Comparison of ENCODE assay signal across 23 cellular contexts in genomic region chr20:36215778-36216177, GRCh38. TPM values are rescaled to one million over a fixed set of nuclear protein-coding genes. Genes with fewer than 3 reads are reported as not detected.
DNase-seq lines count a peak whose midpoint lies in the region; ATAC-seq, FAIRE-seq and TF ChIP-seq lines count a peak whose summit lies in the region.
"Had no signal": no experiment of that assay in that cellular context is flagged by ENCODE, and none has a peak within 500 bp of the region (broad histone marks: within the 10 kb centered on the region; RNA-seq: fewer than 3 reads in every experiment).

No MANE protein-coding gene starts in this region.

- no peaks in the 10 kb centered on the region for H3K9me3 Mint-ChIP-seq in activated naive CD4-positive, alpha-beta T cell treated with anti-CD3 and anti-CD28 coated beads, Interleukin-2, amount 50 U/mL, for 24 hours
- no peaks in the 10 kb centered on the region for H3K9me3 Mint-ChIP-seq in activated naive CD4-positive, alpha-beta T cell treated with anti-CD3 and anti-CD28 coated beads, Interleukin-2, amount 10 ng/mL, durations not matched to agents 7 days and 5 days
- no peaks in the 10 kb centered on the region for H3K9me3 Mint-ChIP-seq in WTC11
- H3K9me3 Mint-ChIP-seq: CD4-positive, alpha-beta T cell; CD8-positive, alpha-beta T cell had no signal

- H3K79me2 ChIP-seq in K562 (ENCODE audit: control insufficient read depth, insufficient read depth, low read length), result no peaks in the 10 kb centered on the region

- no peaks in the 10 kb centered on the region for H3K4me1 Mint-ChIP-seq in activated naive CD4-positive, alpha-beta T cell treated with anti-CD3 and anti-CD28 coated beads, Interleukin-2, amount 50 U/mL, for 24 hours
- H3K4me1 Mint-ChIP-seq in activated naive CD4-positive, alpha-beta T cell treated with anti-CD3 and anti-CD28 coated beads, Interleukin-2, amount 10 ng/mL, durations not matched to agents 7 days and 5 days, result no peaks in the 10 kb centered on the region
- H3K4me1 Mint-ChIP-seq in WTC11, result no peaks in the 10 kb centered on the region; the same call in 1 of the 2 replicates
- H3K4me1 Mint-ChIP-seq: B cell had no signal

- intact Hi-C loops in K562 (cut with micrococcal nuclease), result loop anchor here (2.0 kb wide), 1 partner anchor 183 kb away; no protein-coding TSS in a partner anchor

- no peak overlapping the region for H3K9ac ChIP-seq in K562 (ENCODE audit: insufficient read depth in 1 of 2, low read depth in 2 of 2, low read length in 2 of 2)
- H3K9ac ChIP-seq: BLaER1 treated with 17β-estradiol and CSF1 and Interleukin-3, amounts not matched to agents 10 nM and 100 nM had no signal

- POLR2A ChIA-PET in WTC11 (lab: Charles Lee), result no interaction called here
- POLR2A ChIA-PET in K562 (lab: Yijun Ruan, JAX), result interaction anchor here (0.9 kb wide), 1 partner anchor 10 kb away, joined by 4 read pairs; no protein-coding TSS in a partner anchor

- TF ChIP-seq CTCF in WTC11 (IDR thresholded peaks at IDR 0.05) (no peak), K562 (IDR thresholded peaks at IDR 0.05 in 2 of 3, conservative IDR thresholded peaks at IDR 0.05 in 1 of 3; ENCODE audit: insufficient read depth in 2 of 3, low read depth in 1 of 3, low read length in 3 of 3) (no peak)

- H3K9me1 ChIP-seq in K562 (ENCODE audit: control insufficient read depth, insufficient read depth, low read length), result no peaks in the 10 kb centered on the region

- no peak for FAIRE-seq in K562 (lab: Jason Lieb, UNC)
- FAIRE-seq: A549, D721Med, G401.6, GM12892, GM18507, GM19239 had no signal

- no peaks in the 10 kb centered on the region for H3K27me3 Mint-ChIP-seq in activated naive CD4-positive, alpha-beta T cell treated with anti-CD3 and anti-CD28 coated beads, Interleukin-2, amount 50 U/mL, for 24 hours
- peaks cover 15% of the 10 kb centered on the region for H3K27me3 Mint-ChIP-seq in activated naive CD4-positive, alpha-beta T cell treated with anti-CD3 and anti-CD28 coated beads, Interleukin-2, amount 10 ng/mL, durations not matched to agents 7 days and 5 days
- H3K27me3 Mint-ChIP-seq in WTC11 (ENCODE audit: low read depth), result no peaks in the 10 kb centered on the region
- H3K27me3 Mint-ChIP-seq: CD4-positive, alpha-beta T cell had no signal

- H3K27me3 ChIP-seq in K562 (ENCODE audit: control insufficient read depth in 2 of 2, insufficient read depth in 2 of 2, low read length in 2 of 2), result peaks cover 27 to 63% of the 10 kb centered on the region in 2 experiments
- H3K27me3 ChIP-seq: BLaER1 treated with 17β-estradiol and CSF1 and Interleukin-3, amounts not matched to agents 10 nM and 100 nM had no signal

- CTCF ChIA-PET in activated naive CD4-positive, alpha-beta T cell treated with anti-CD3 and anti-CD28 coated beads, Interleukin-2, amount 10 ng/mL, durations not matched to agents 7 days and 5 days (lab: Charles Lee), result interaction anchor here (0.6 to 1.9 kb wide), 8 partner anchors 11 to 224 kb away, joined by 3 to 17 read pairs (median 4); no protein-coding TSS in a partner anchor
- CTCF ChIA-PET in WTC11 (lab: Charles Lee) (interaction anchor here (0.9 to 4.1 kb wide), 7 partner anchors 12 to 224 kb away, joined by 3 to 31 read pairs (median 9); no protein-coding TSS in a partner anchor), K562 (lab: Yijun Ruan, JAX; ENCODE audit: low intra/inter-chr PET ratio) (interaction anchor here (1.8 kb wide), 1 partner anchor 224 kb away, joined by 7 read pairs; no protein-coding TSS in a partner anchor)

- H3K27ac ChIP-seq in K562 (ENCODE audit: extremely low read depth, low read depth, low read length), result no peak overlapping the region
- H3K27ac ChIP-seq: 22Rv1; A549; BLaER1 treated with 17β-estradiol and CSF1 and Interleukin-3, amounts not matched to agents 10 nM and 100 nM; C4-2B had no signal

- no peaks in the 10 kb centered on the region for H3K4me1 ChIP-seq in K562 (replicated peaks in 1 of 2; ENCODE audit: control insufficient read depth in 2 of 2, insufficient read depth in 2 of 2, low read length in 2 of 2)
- H3K4me1 ChIP-seq: A549; BLaER1 treated with 17β-estradiol and CSF1 and Interleukin-3, amounts not matched to agents 10 nM and 100 nM; Caco-2 had no signal

- no peak for TF ChIP-seq EP300 in K562 (IDR thresholded peaks at IDR 0.05; ENCODE audit: low read length)

- H2AFZ ChIP-seq in K562 (ENCODE audit: low read depth, low read length), result no peak overlapping the region

- H3K4me3 ChIP-seq in K562, result no peak overlapping the region
- H3K4me3 ChIP-seq: A549; BLaER1 treated with 17β-estradiol and CSF1 and Interleukin-3, amounts not matched to agents 10 nM and 100 nM had no signal

- ATAC-seq in WTC11 (no peak), K562 (no peak)
- ATAC-seq: A549; CD8-positive, alpha-beta T cell had no signal

- H4K20me1 ChIP-seq in K562 (replicated peaks; ENCODE audit: control insufficient read depth, insufficient read depth, low read length), result peaks cover 11% of the 10 kb centered on the region

- H3K36me3 Mint-ChIP-seq in activated naive CD4-positive, alpha-beta T cell treated with anti-CD3 and anti-CD28 coated beads, Interleukin-2, amount 50 U/mL, for 24 hours, result no peaks in the 10 kb centered on the region
- no peaks in the 10 kb centered on the region for H3K36me3 Mint-ChIP-seq in activated naive CD4-positive, alpha-beta T cell treated with anti-CD3 and anti-CD28 coated beads, Interleukin-2, amount 10 ng/mL, durations not matched to agents 7 days and 5 days
- H3K36me3 Mint-ChIP-seq in WTC11, result no peaks in the 10 kb centered on the region
- H3K36me3 Mint-ChIP-seq: CD8-positive, alpha-beta T cell had no signal

- WGBS in K562 (ENCODE audit: insufficient coverage, low coverage, missing lambda C conversion rate), result 7% methylated on average over 4 of the region's 4 CpGs

- in situ Hi-C loops in K562 (cut with MboI), result loop anchor here (25.0 kb wide), 1 partner anchor 222 kb away; no protein-coding TSS in a partner anchor

- BruUV-seq in K562 (replicated peaks; lab: Mats Ljungman, UMichigan), result no TSS peak

- H3K4me2 ChIP-seq in K562 (ENCODE audit: insufficient read depth, low read length), result no peak overlapping the region
- H3K4me2 ChIP-seq: A549; BLaER1 treated with 17β-estradiol and CSF1 and Interleukin-3, amounts not matched to agents 10 nM and 100 nM had no signal

- H3K9me3 ChIP-seq in K562 (replicated peaks; ENCODE audit: control insufficient read depth, insufficient read depth, low read depth, low read length), result no peaks in the 10 kb centered on the region
- H3K9me3 ChIP-seq: A549; BLaER1 treated with 17β-estradiol and CSF1 and Interleukin-3, amounts not matched to agents 10 nM and 100 nM; Caco-2 had no signal

- no peak for TF ChIP-seq POLR2A in K562 (conservative IDR thresholded peaks at IDR 0.05)

- H3K36me3 ChIP-seq in K562 (ENCODE audit: control insufficient read depth, insufficient read depth, low read length), result no peaks in the 10 kb centered on the region
- H3K36me3 ChIP-seq: BLaER1 treated with 17β-estradiol and CSF1 and Interleukin-3, amounts not matched to agents 10 nM and 100 nM had no signal

- peak overlapping the region; percentile 5 for H3K27ac Mint-ChIP-seq in activated naive CD4-positive, alpha-beta T cell treated with anti-CD3 and anti-CD28 coated beads, Interleukin-2, amount 50 U/mL, for 24 hours
- H3K27ac Mint-ChIP-seq in activated naive CD4-positive, alpha-beta T cell treated with anti-CD3 and anti-CD28 coated beads, Interleukin-2, amount 10 ng/mL, durations not matched to agents 7 days and 5 days, result no peak overlapping the region
- no peak overlapping the region for H3K27ac Mint-ChIP-seq in WTC11
- H3K27ac Mint-ChIP-seq: B cell; CD4-positive, alpha-beta T cell; CD8-positive, alpha-beta T cell had no signal

- TF ChIP-seq RAD21 in K562 (CRISPR knock-in tag; conservative IDR thresholded peaks at IDR 0.05 in 1 of 2, IDR thresholded peaks at IDR 0.05 in 1 of 2), result no peak

- H3K4me3 Mint-ChIP-seq in activated naive CD4-positive, alpha-beta T cell treated with anti-CD3 and anti-CD28 coated beads, Interleukin-2, amount 50 U/mL, for 24 hours, result no peak overlapping the region
- no peak overlapping the region for H3K4me3 Mint-ChIP-seq in activated naive CD4-positive, alpha-beta T cell treated with anti-CD3 and anti-CD28 coated beads, Interleukin-2, amount 10 ng/mL, durations not matched to agents 7 days and 5 days
- no peak overlapping the region for H3K4me3 Mint-ChIP-seq in WTC11
- H3K4me3 Mint-ChIP-seq: B cell; CD4-positive, alpha-beta T cell; CD8-positive, alpha-beta T cell had no signal

- DNase-seq in activated naive CD4-positive, alpha-beta T cell treated with anti-CD3 and anti-CD28 coated beads, Interleukin-2, amount 10 ng/mL, durations not matched to agents 7 days and 5 days, result no peak
- DNase-seq in WTC11 (ENCODE audit: low spot score) (no peak), K562 (ENCODE audit: extremely low read depth in 1 of 4, low spot score in 3 of 4) (no peak), ecto neural progenitor cell (ENCODE audit: low spot score) (no peak)
- no peak for DNase-seq in stimulated activated CD4-positive, alpha-beta T cell treated with anti-CD3 and anti-CD28 coated beads, Interleukin-1b, Interleukin-23, amount 100 ng/mL, for 48 hours
- DNase-seq: AML-193; Caco-2; Calu3; CD4-positive, alpha-beta T cell; CD8-positive, alpha-beta T cell; DMS79 treated with DMSO at 0.1 percent for 48 hours; GF-D8 had no signal

TF ChIP-seq in WTC11, 78 proteins besides CTCF, POLR2A, EP300 and RAD21 (continues in another document):
- TF ChIP-seq FOXJ3 (CRISPR knock-in tag; IDR thresholded peaks at IDR 0.05; ENCODE audit: borderline replicate concordance), result no peak

TF ChIP-seq in K562, 482 proteins besides CTCF, POLR2A, EP300 and RAD21 (continues in another document):
- TF ChIP-seq HDAC1 (IDR thresholded peaks at IDR 0.05) (no peak), ADNP (tag; IDR thresholded peaks at IDR 0.05) (0 out of 2 replicates have a peak, but pooled peaks have one; percentile 37)

RNA-seq across cellular contexts. Expression of gene AAR2, which starts 20.5 kb away (rescaled TPM):
- total RNA-seq in WTC11 (2021), result 22.5 to 24.9 TPM (median 24.7 TPM) in 3 replicates
- total RNA-seq in K562 (2011; cell fraction: chromatin; rRNA removed; ENCODE audit: low replicate concordance), result 10.3 and 27.3 TPM in 2 replicates
- 20.4 and 22.3 TPM in 2 replicates for total RNA-seq in K562 (2011; cell fraction: nucleolus; rRNA removed)
- 16.5 and 16.9 TPM in 2 replicates for total RNA-seq in K562 (2011; cell fraction: nucleoplasm; rRNA removed)
- 24.7 and 29.6 TPM in 2 replicates for total RNA-seq in K562 (2014; rRNA removed)
- total RNA-seq in K562 (2014; rRNA removed; fragmentation: Illumina TruSeq; extraction: Trizol), result 18.0 and 20.0 TPM in 2 replicates
- total RNA-seq in K562 (2015; rRNA removed; fragmentation: Illumina TruSeq; extraction: Trizol), result 22.4 and 23.6 TPM in 2 replicates
- total RNA-seq in K562 (2021), result 26.0 and 26.3 TPM in 2 replicates
- 30.7 and 30.8 TPM in 2 replicates for polyA plus RNA-seq in K562 (2011; rRNA removed)
- 31.0 and 52.8 TPM in 2 replicates for polyA plus RNA-seq in K562 (2011; cell fraction: cytosol; rRNA removed)
- 14.5 and 21.1 TPM in 2 replicates for polyA plus RNA-seq in K562 (2011; cell fraction: nucleus; rRNA removed)
- 21.4 and 24.8 TPM in 2 replicates for polyA plus RNA-seq in K562 (2012)
- polyA plus RNA-seq in K562 (2014; fragmentation: Illumina TruSeq; extraction: Trizol), result 36.2 and 39.4 TPM in 2 replicates
- polyA plus RNA-seq in K562 (2014; fragmentation: Nextera tagmentation; extraction: Ambion mirVana), result 10 to 100 TPM in 1 of 2 experiments, 1 to 10 TPM in 1; 6.5 to 12.0 TPM
- 29.3 and 30.0 TPM in 2 replicates for polyA plus RNA-seq in K562 (2014; rRNA removed)
- 20.2 and 29.3 TPM in 2 replicates for polyA minus RNA-seq in K562 (2011; rRNA and poly(A)+ RNA removed)
- 15.3 and 17.6 TPM in 2 replicates for polyA minus RNA-seq in K562 (2011; cell fraction: cytosol; rRNA and poly(A)+ RNA removed)
- polyA minus RNA-seq in K562 (2011; cell fraction: nucleus; rRNA and poly(A)+ RNA removed), result 13.1 and 18.1 TPM in 2 replicates
